Comparison of ENCODE assay signal across 12 cellular contexts in genomic region chr4:8434251-8435073, GRCh38. TPM values are rescaled to one million over a fixed set of nuclear protein-coding genes. Genes with fewer than 3 reads are reported as not detected.
DNase-seq lines count a peak whose midpoint lies in the region; ATAC-seq, FAIRE-seq and TF ChIP-seq lines count a peak whose summit lies in the region.
"Had no signal": no experiment of that assay in that cellular context is flagged by ENCODE, and none has a peak within 500 bp of the region (broad histone marks: within the 10 kb centered on the region; RNA-seq: fewer than 3 reads in every experiment).

No MANE protein-coding gene starts in this region.

- POLR2A ChIA-PET in CD8-positive, alpha-beta T cell (lab: Charles Lee) = no interaction called here
- POLR2A ChIA-PET in GM10248 (lab: Yijun Ruan, JAX) = no interaction called here

- no peak for TF ChIP-seq CTCF in CD8-positive, alpha-beta T cell (IDR thresholded peaks at IDR 0.05)
- TF ChIP-seq CTCF in LNCaP clone FGC (IDR thresholded peaks at IDR 0.05; ENCODE audit: control insufficient read depth, extremely low read depth, insufficient read depth) (no peak), prostate gland (IDR thresholded peaks at IDR 0.05) (no peak), gastroesophageal sphincter (IDR thresholded peaks at IDR 0.05) (no peak), GM10248 (IDR thresholded peaks at IDR 0.05; ENCODE audit: control extremely low read depth, extremely low read depth, low read depth, missing control alignments) (no peak)

- TF ChIP-seq POLR2A in prostate gland (IDR thresholded peaks at IDR 0.05) (no peak), gastroesophageal sphincter (IDR thresholded peaks at IDR 0.05) (no peak)

- no peaks in the 10 kb centered on the region for H3K27me3 ChIP-seq in CD8-positive, alpha-beta T cell (ENCODE audit: insufficient read depth, low read length)
- H3K27me3 ChIP-seq in prostate gland (replicated peaks; ENCODE audit: insufficient read depth) (no peaks in the 10 kb centered on the region), gastroesophageal sphincter (no peaks in the 10 kb centered on the region)

- H3K9me3 Mint-ChIP-seq in CD8-positive, alpha-beta T cell = no peaks in the 10 kb centered on the region

- DNase-seq in CD8-positive, alpha-beta T cell = no peak
- peak; percentile 69 for DNase-seq in LNCaP clone FGC (ENCODE audit: low read depth)
- no peak for DNase-seq in prostate gland (ENCODE audit: low spot score)
- DNase-seq in AML-193 (lab: John Stamatoyannopoulos, UW) = no peak
- DNase-seq in SKM-1 treated with dmso at 0.1 percent for 144 hours (lab: John Stamatoyannopoulos, UW; ENCODE audit: unreplicated experiment) = no peak
- no peak for DNase-seq in GM10248 (ENCODE audit: extremely low spot score)
- DNase-seq: H7, NCI-H2227 treated with DMSO at 0.1 percent for 48 hours, substantia nigra, T-helper 9 cell had no signal

- H3K4me1 ChIP-seq in CD8-positive, alpha-beta T cell (ENCODE audit: insufficient read depth, low read length) = peaks cover 32% of the 10 kb centered on the region
- H3K4me1 ChIP-seq in prostate gland (replicated peaks) (peaks cover 9% of the 10 kb centered on the region), gastroesophageal sphincter (peaks cover 0 to 60% (median 6%) of the 10 kb centered on the region in 3 donors)

- no peaks in the 10 kb centered on the region for H3K27me3 Mint-ChIP-seq in CD8-positive, alpha-beta T cell (ENCODE audit: low read depth)

- no peak for TF ChIP-seq EP300 in gastroesophageal sphincter (IDR thresholded peaks at IDR 0.05)

- H3K27ac Mint-ChIP-seq in CD8-positive, alpha-beta T cell = peak overlapping the region; percentile 88

- peak overlapping the region; percentile 76 for H3K4me3 Mint-ChIP-seq in CD8-positive, alpha-beta T cell

- H3K4me3 ChIP-seq in CD8-positive, alpha-beta T cell (ENCODE audit: low read depth, low read length) = no peak overlapping the region
- H3K4me3 ChIP-seq in LNCaP clone FGC (ENCODE audit: low read depth, low read length) (peak overlapping the region; percentile 31), prostate gland (peak overlapping the region in 1 of 2 donors; percentile 0), gastroesophageal sphincter (no peak overlapping the region)

- peak; percentile 60 for FAIRE-seq in colon (lab: Jason Lieb, UNC)

- CTCF ChIA-PET in CD8-positive, alpha-beta T cell (lab: Charles Lee) = interaction anchor here (0.7 kb wide), 1 partner anchor 40 kb away, joined by 3 read pairs; no protein-coding TSS in a partner anchor
- CTCF ChIA-PET in GM10248 (lab: Yijun Ruan, JAX) = no interaction called here

- peaks cover 50% of the 10 kb centered on the region for H3K4me1 Mint-ChIP-seq in CD8-positive, alpha-beta T cell (ENCODE audit: low read depth)

- H3K36me3 Mint-ChIP-seq in CD8-positive, alpha-beta T cell = peaks cover 9% of the 10 kb centered on the region

- 69% methylated on average over 21 of the region's 21 CpGs for WGBS in prostate gland
- WGBS in gastroesophageal sphincter (ENCODE audit: low coverage in 1 of 2), 2 donors = 85 to 92% methylated on average over 7 to 15 of the region's 21 CpGs

- peak overlapping the region; percentile 11 for H3K27ac ChIP-seq in CD8-positive, alpha-beta T cell (ENCODE audit: low read depth, low read length)
- H3K27ac ChIP-seq in prostate gland = peak overlapping the region; percentile 67 to 71
- H3K27ac ChIP-seq in gastroesophageal sphincter = peak overlapping the region in 1 of 4 donors; percentile 67

- intact Hi-C loops in CD8-positive, alpha-beta T cell (cut with DNase I, micrococcal nuclease) = no loop called here
- intact Hi-C loops in prostate gland (cut with DNase I) = no loop called here

- ATAC-seq in CD8-positive, alpha-beta T cell = no peak
- ATAC-seq in gastroesophageal sphincter = no peak

- no peaks in the 10 kb centered on the region for H3K36me3 ChIP-seq in CD8-positive, alpha-beta T cell (ENCODE audit: insufficient read depth, low read length)
- H3K36me3 ChIP-seq in prostate gland = no peaks in the 10 kb centered on the region
- no peaks in the 10 kb centered on the region for H3K36me3 ChIP-seq in gastroesophageal sphincter

- no peaks in the 10 kb centered on the region for H3K9me3 ChIP-seq in CD8-positive, alpha-beta T cell (ENCODE audit: low read length)
- H3K9me3 ChIP-seq in prostate gland (no peaks in the 10 kb centered on the region), gastroesophageal sphincter (no peaks in the 10 kb centered on the region)

RNA-seq across cellular contexts. Expression of gene ACOX3, which starts 6.1 kb away (rescaled TPM):
- total RNA-seq in CD8-positive, alpha-beta T cell = 1 to 10 TPM; 5.3 to 5.8 TPM
- 10 to 100 TPM; 65.7 to 75.4 TPM for total RNA-seq in prostate gland
- 10 to 100 TPM; 21.5 to 79.5 (median 37.1) TPM for total RNA-seq in gastroesophageal sphincter

RNA-seq across cellular contexts. Expression of gene TRMT44, which starts 6.1 kb away (rescaled TPM):
- 10 to 100 TPM; 34.9 to 44.2 TPM for total RNA-seq in CD8-positive, alpha-beta T cell
- 10 to 100 TPM; 35.2 to 63.9 TPM for total RNA-seq in prostate gland
- 10 to 100 TPM; 12.0 to 27.9 (median 20.9) TPM for total RNA-seq in gastroesophageal sphincter
